In the genomic region with DNA sequence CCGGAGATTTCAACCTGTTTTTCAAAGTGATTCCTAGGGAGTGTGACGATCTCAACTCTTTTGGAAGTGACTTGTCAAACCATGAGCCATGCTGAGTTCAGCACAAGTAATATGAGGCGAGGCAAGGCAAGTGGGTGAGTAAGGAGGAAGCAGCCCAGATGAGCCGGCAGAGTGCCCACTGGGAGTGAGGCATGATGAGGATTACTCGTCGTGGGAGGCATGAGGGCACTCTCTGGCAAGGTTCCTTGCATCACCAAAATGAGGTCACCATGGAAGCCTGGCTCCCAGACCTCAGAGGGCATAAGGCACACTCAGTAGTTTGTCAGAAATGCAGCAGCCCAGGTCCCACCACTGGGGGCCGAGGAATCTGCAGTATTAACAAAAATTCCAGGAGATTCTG, we compare ENCODE assay signal across 11 cellular contexts.
A peak's percentile ranks its signal among the peaks of the same experiment; 100 is the strongest.
DNase-seq lines count a peak whose midpoint lies in the region; ATAC-seq and TF ChIP-seq lines count a peak whose summit lies in the region.
"Had no signal": no experiment of that assay in that cellular context is flagged by ENCODE, and none has a peak within 500 bp of the region (broad histone marks: within the 10 kb centered on the region; RNA-seq: fewer than 3 reads in every experiment).

No MANE protein-coding gene starts in this region.

- no peak for TF ChIP-seq CTCF in chondrocyte (IDR thresholded peaks at IDR 0.05)

- no peaks in the 10 kb centered on the region for H3K36me3 Mint-ChIP-seq in chondrocyte (ENCODE audit: low read depth)
- no peaks in the 10 kb centered on the region for H3K36me3 Mint-ChIP-seq in activated T-cell treated with anti-CD3 and anti-CD28 coated beads, Interleukin-2, amount 50 U/mL, for 4 hours (ENCODE audit: insufficient read depth)

- no peak overlapping the region for H3K27ac Mint-ChIP-seq in chondrocyte (ENCODE audit: unreplicated experiment)

- peaks cover 7% of the 10 kb centered on the region for H3K4me1 Mint-ChIP-seq in chondrocyte (ENCODE audit: low read depth)
- H3K4me1 Mint-ChIP-seq in activated T-cell treated with anti-CD3 and anti-CD28 coated beads, Interleukin-2, amount 50 U/mL, for 4 hours (ENCODE audit: low read depth), result no peaks in the 10 kb centered on the region
- H3K4me1 Mint-ChIP-seq: stimulated activated naive CD8-positive, alpha-beta T cell treated with anti-CD3 and anti-CD28 coated beads, Interleukin-15, amount 100 ng/mL, for 72 hours had no signal

- H3K27me3 Mint-ChIP-seq in chondrocyte (ENCODE audit: low read depth), result no peaks in the 10 kb centered on the region
- no peaks in the 10 kb centered on the region for H3K27me3 Mint-ChIP-seq in activated T-cell treated with anti-CD3 and anti-CD28 coated beads, Interleukin-2, amount 50 U/mL, for 4 hours (ENCODE audit: low read depth)
- H3K27me3 Mint-ChIP-seq: stimulated activated naive CD8-positive, alpha-beta T cell treated with anti-CD3 and anti-CD28 coated beads, Interleukin-15, amount 100 ng/mL, for 72 hours had no signal

- peak; percentile 93 for DNase-seq in AG20443 (ENCODE audit: low spot score)
- DNase-seq in MG63, result peak; percentile 94
- DNase-seq in chondrocyte (ENCODE audit: low spot score), result peak; percentile 51
- DNase-seq in myocyte (ENCODE audit: low read depth), result peak; percentile 96
- no peak for DNase-seq in activated naive CD4-positive, alpha-beta T cell treated with anti-CD3 and anti-CD28 coated beads, Interleukin-2, amount 50 U/mL, for 16 hours
- DNase-seq in SK-N-DZ (ENCODE audit: low spot score), result no peak
- DNase-seq in activated T-cell treated with anti-CD3 and anti-CD28 coated beads, Interleukin-2, amount 50 U/mL, for 4 hours, result no peak
- DNase-seq: activated CD8-positive, alpha-beta memory T cell treated with anti-CD3 and anti-CD28 coated beads, Interleukin-2, amount 50 U/mL, for 48 hours; stimulated activated naive CD8-positive, alpha-beta T cell treated with anti-CD3 and anti-CD28 coated beads, Interleukin-15, amount 100 ng/mL, for 72 hours had no signal

- no peak overlapping the region for H3K4me3 ChIP-seq in MG63
- H3K4me3 ChIP-seq: gastroesophageal sphincter had no signal

- H3K9me3 Mint-ChIP-seq in chondrocyte (ENCODE audit: low read depth), result no peaks in the 10 kb centered on the region
- no peaks in the 10 kb centered on the region for H3K9me3 Mint-ChIP-seq in activated T-cell treated with anti-CD3 and anti-CD28 coated beads, Interleukin-2, amount 50 U/mL, for 4 hours
- H3K9me3 Mint-ChIP-seq: stimulated activated naive CD8-positive, alpha-beta T cell treated with anti-CD3 and anti-CD28 coated beads, Interleukin-15, amount 100 ng/mL, for 72 hours had no signal

- no peak for ATAC-seq in GM18498 (IDR thresholded peaks at IDR 0.05; ENCODE audit: unreplicated experiment)
- ATAC-seq in activated T-cell treated with anti-CD3 and anti-CD28 coated beads, Interleukin-2, amount 50 U/mL, for 4 hours, result no peak
- ATAC-seq: gastroesophageal sphincter; stimulated activated naive CD8-positive, alpha-beta T cell treated with anti-CD3 and anti-CD28 coated beads, Interleukin-15, amount 100 ng/mL, for 72 hours had no signal

- no peaks in the 10 kb centered on the region for H3K36me3 ChIP-seq in MG63
- H3K36me3 ChIP-seq: gastroesophageal sphincter had no signal

- H3K9me3 ChIP-seq in MG63, result no peaks in the 10 kb centered on the region
- H3K9me3 ChIP-seq: gastroesophageal sphincter had no signal

- no peak overlapping the region for H3K4me3 Mint-ChIP-seq in chondrocyte (ENCODE audit: unreplicated experiment)
- H3K4me3 Mint-ChIP-seq in activated T-cell treated with anti-CD3 and anti-CD28 coated beads, Interleukin-2, amount 50 U/mL, for 4 hours, result no peak overlapping the region
- H3K4me3 Mint-ChIP-seq: stimulated activated naive CD8-positive, alpha-beta T cell treated with anti-CD3 and anti-CD28 coated beads, Interleukin-15, amount 100 ng/mL, for 72 hours had no signal

- H3K27me3 ChIP-seq in MG63, result no peaks in the 10 kb centered on the region
- H3K27me3 ChIP-seq: gastroesophageal sphincter had no signal

Comparison
In these comparisons a context has a peak if more than half of its experiments do, and no peak if none do; other contexts are left out.
1. DNase-seq: peak in AG20443 (single experiment), MG63 (single experiment), chondrocyte (single experiment) and myocyte (single experiment); none in activated naive CD4-positive, alpha-beta T cell treated with anti-CD3 and anti-CD28 coated beads, Interleukin-2, amount 50 U/mL, for 16 hours (single experiment), SK-N-DZ (single experiment) and activated T-cell treated with anti-CD3 and anti-CD28 coated beads, Interleukin-2, amount 50 U/mL, for 4 hours (single experiment).